ENCODE assay signal across 2 cellular contexts in genomic region chr15:42285042-42285441, GRCh38.
TF ChIP-seq lines count a peak whose summit lies in the region.

No MANE protein-coding gene starts in this region.

TF ChIP-seq in IMR-90, 13 proteins besides CTCF, POLR2A, EP300 and RAD21:
- no peak for TF ChIP-seq USF2 (IDR thresholded peaks at IDR 0.05; ENCODE audit: low read depth, low read length)
- no peak for TF ChIP-seq MAFK (IDR thresholded peaks at IDR 0.05; ENCODE audit: low read depth, low read length)
- no peak for TF ChIP-seq CEBPB (IDR thresholded peaks at IDR 0.05; ENCODE audit: low read depth, low read length)
- no peak for TF ChIP-seq RCOR1 (IDR thresholded peaks at IDR 0.05; ENCODE audit: insufficient replicate concordance, low read length)
- TF ChIP-seq RFX5 (IDR thresholded peaks at IDR 0.05; ENCODE audit: low read depth, low read length): no peak
- no peak for TF ChIP-seq BHLHE40 (IDR thresholded peaks at IDR 0.05; ENCODE audit: low read depth, low read length)
- TF ChIP-seq MAZ (IDR thresholded peaks at IDR 0.05; ENCODE audit: borderline replicate concordance, low read depth, low read length): no peak
- TF ChIP-seq NFE2L2 (IDR thresholded peaks at IDR 0.05; ENCODE audit: low read depth, low read length): no peak
- no peak for TF ChIP-seq MXI1 (IDR thresholded peaks at IDR 0.05; ENCODE audit: borderline replicate concordance, low read depth, low read length)
- TF ChIP-seq CHD1 (IDR thresholded peaks at IDR 0.05; ENCODE audit: low read depth, low read length): no peak
- no peak for TF ChIP-seq ELK1 (IDR thresholded peaks at IDR 0.05; ENCODE audit: borderline replicate concordance, low read depth, low read length)
- no peak for TF ChIP-seq FOS (IDR thresholded peaks at IDR 0.05; ENCODE audit: low read depth, low read length)
- no peak for TF ChIP-seq SMC3 (IDR thresholded peaks at IDR 0.05; ENCODE audit: low read depth, low read length)

TF ChIP-seq in HepG2, 621 proteins besides CTCF, POLR2A, EP300 and RAD21:
- TF ChIP-seq CSRNP2 (CRISPR knock-in tag; conservative IDR thresholded peaks at IDR 0.05; ENCODE audit: low read depth) (no peak), ZNF740 (CRISPR knock-in tag; IDR thresholded peaks at IDR 0.05) (no peak), NR2C2 (CRISPR knock-in tag; IDR thresholded peaks at IDR 0.05; ENCODE audit: borderline replicate concordance) (no peak), TOPORS (CRISPR knock-in tag; IDR thresholded peaks at IDR 0.05) (no peak), ZSCAN31 (CRISPR knock-in tag; IDR thresholded peaks at IDR 0.05; ENCODE audit: low read depth) (no peak), ZNF253 (CRISPR knock-in tag; IDR thresholded peaks at IDR 0.05; ENCODE audit: borderline replicate concordance) (no peak), GATA4 (IDR thresholded peaks at IDR 0.05; ENCODE audit: borderline replicate concordance, low read depth) (no peak), SNRNP70 (IDR thresholded peaks at IDR 0.05; ENCODE audit: low read depth, low read length) (no peak), ZNF790 (CRISPR knock-in tag; IDR thresholded peaks at IDR 0.05; ENCODE audit: borderline replicate concordance) (no peak), MYNN (CRISPR knock-in tag; IDR thresholded peaks at IDR 0.05; ENCODE audit: low read depth) (no peak), FOXP1 (IDR thresholded peaks at IDR 0.05) (no peak), FOXP1 (CRISPR knock-in tag; IDR thresholded peaks at IDR 0.05) (no peak), ZNF644 (CRISPR knock-in tag; IDR thresholded peaks at IDR 0.05; ENCODE audit: low read depth) (no peak), ZNF879 (CRISPR knock-in tag; IDR thresholded peaks at IDR 0.05) (no peak), SATB2 (CRISPR knock-in tag; IDR thresholded peaks at IDR 0.05) (no peak), ZNF670 (CRISPR knock-in tag; IDR thresholded peaks at IDR 0.05; ENCODE audit: borderline replicate concordance) (no peak), ONECUT2 (CRISPR knock-in tag; IDR thresholded peaks at IDR 0.05) (no peak)
- TF ChIP-seq, protein P1, sequence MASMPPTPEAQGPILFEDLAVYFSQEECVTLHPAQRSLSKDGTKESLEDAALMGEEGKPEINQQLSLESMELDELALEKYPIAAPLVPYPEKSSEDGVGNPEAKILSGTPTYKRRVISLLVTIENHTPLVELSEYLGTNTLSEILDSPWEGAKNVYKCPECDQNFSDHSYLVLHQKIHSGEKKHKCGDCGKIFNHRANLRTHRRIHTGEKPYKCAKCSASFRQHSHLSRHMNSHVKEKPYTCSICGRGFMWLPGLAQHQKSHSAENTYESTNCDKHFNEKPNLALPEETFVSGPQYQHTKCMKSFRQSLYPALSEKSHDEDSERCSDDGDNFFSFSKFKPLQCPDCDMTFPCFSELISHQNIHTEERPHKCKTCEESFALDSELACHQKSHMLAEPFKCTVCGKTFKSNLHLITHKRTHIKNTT (CRISPR knock-in tag; IDR thresholded peaks at IDR 0.05): no peak
- TF ChIP-seq, protein P2, sequence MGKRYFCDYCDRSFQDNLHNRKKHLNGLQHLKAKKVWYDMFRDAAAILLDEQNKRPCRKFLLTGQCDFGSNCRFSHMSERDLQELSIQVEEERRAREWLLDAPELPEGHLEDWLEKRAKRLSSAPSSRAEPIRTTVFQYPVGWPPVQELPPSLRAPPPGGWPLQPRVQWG (CRISPR knock-in tag; IDR thresholded peaks at IDR 0.05; ENCODE audit: borderline replicate concordance, low read depth): no peak
